In genomic region chr11:64186205-64187165, GRCh38 we compare ENCODE assay signal across 8 cellular contexts. TPM values are rescaled to one million over a fixed set of nuclear protein-coding genes. Genes with fewer than 3 reads are reported as not detected.
DNase-seq lines count a peak whose midpoint lies in the region; ATAC-seq, FAIRE-seq and TF ChIP-seq lines count a peak whose summit lies in the region.

No MANE protein-coding gene starts in this region.

- H3K27ac ChIP-seq in thoracic aorta, result peak overlapping the region; percentile 41 to 49

- H3K36me3 Mint-ChIP-seq in activated CD4-positive, alpha-beta memory T cell treated with anti-CD3 and anti-CD28 coated beads, Interleukin-2, amount 10 ng/mL, durations not matched to agents 7 days and 5 days (ENCODE audit: low read depth), result peaks cover 28% of the 10 kb centered on the region

- no peak for TF ChIP-seq CTCF in thoracic aorta (IDR thresholded peaks at IDR 0.05)

- POLR2A ChIA-PET in activated CD4-positive, alpha-beta memory T cell treated with anti-CD3 and anti-CD28 coated beads, Interleukin-2, amount 10 ng/mL, durations not matched to agents 7 days and 5 days (lab: Charles Lee), result interaction anchor here (0.6 to 15.6 kb wide), 33 partner anchors 11 to 1432 kb away, joined by 3 to 272 read pairs (median 5); partner anchors contain the start of genes BAD, DNAJC4, ESRRA and FERMT3

- no peaks in the 10 kb centered on the region for H3K9me3 ChIP-seq in thoracic aorta

- FAIRE-seq in frontal cortex (lab: Jason Lieb, UNC), result no peak

- CTCF ChIA-PET in activated CD4-positive, alpha-beta memory T cell treated with anti-CD3 and anti-CD28 coated beads, Interleukin-2, amount 10 ng/mL, durations not matched to agents 7 days and 5 days (lab: Charles Lee), result interaction anchor here (0.6 to 6.5 kb wide), 22 partner anchors 11 to 348 kb away, joined by 3 to 71 read pairs (median 4); partner anchors contain the start of genes CATSPERZ, ESRRA, FERMT3 and FKBP2

- H3K4me3 Mint-ChIP-seq in activated CD4-positive, alpha-beta memory T cell treated with anti-CD3 and anti-CD28 coated beads, Interleukin-2, amount 10 ng/mL, durations not matched to agents 7 days and 5 days, result no peak overlapping the region

- H3K27me3 Mint-ChIP-seq in activated CD4-positive, alpha-beta memory T cell treated with anti-CD3 and anti-CD28 coated beads, Interleukin-2, amount 10 ng/mL, durations not matched to agents 7 days and 5 days, result no peaks in the 10 kb centered on the region

- peaks cover 56% of the 10 kb centered on the region for H3K4me1 Mint-ChIP-seq in activated CD4-positive, alpha-beta memory T cell treated with anti-CD3 and anti-CD28 coated beads, Interleukin-2, amount 10 ng/mL, durations not matched to agents 7 days and 5 days

- H3K4me3 ChIP-seq in thoracic aorta, result no peak overlapping the region

- no peaks in the 10 kb centered on the region for H3K27me3 ChIP-seq in thoracic aorta (replicated peaks; ENCODE audit: insufficient read depth)

- peak; percentile 34 to 40 for DNase-seq in activated CD4-positive, alpha-beta T cell treated with anti-CD3 and anti-CD28 coated beads for 4 hours
- DNase-seq in activated CD4-positive, alpha-beta T cell treated with anti-CD3 and anti-CD28 coated beads for 1 hour, result no peak
- peak; percentile 67 for DNase-seq in activated CD4-positive, alpha-beta memory T cell treated with anti-CD3 and anti-CD28 coated beads, Interleukin-2, amount 10 ng/mL, durations not matched to agents 7 days and 5 days
- DNase-seq in iris pigment epithelial cell (ENCODE audit: low read depth), result peak; percentile 24
- DNase-seq in thoracic aorta (ENCODE audit: low spot score), result no peak
- no peak for DNase-seq in frontal cortex (ENCODE audit: low spot score in 2 of 2)
- DNase-seq in NCI-H2081 (lab: John Stamatoyannopoulos, UW), result no peak
- DNase-seq in DMS153 (lab: John Stamatoyannopoulos, UW), result no peak

- H3K27ac Mint-ChIP-seq in activated CD4-positive, alpha-beta memory T cell treated with anti-CD3 and anti-CD28 coated beads, Interleukin-2, amount 10 ng/mL, durations not matched to agents 7 days and 5 days, result peak overlapping the region; percentile 99

- peaks cover 11% of the 10 kb centered on the region for H3K36me3 ChIP-seq in thoracic aorta

- H3K4me1 ChIP-seq in thoracic aorta (ENCODE audit: control insufficient read depth in 1 of 2, low read depth in 2 of 2), result peaks cover 16 to 41% of the 10 kb centered on the region in 2 donors

- no peaks in the 10 kb centered on the region for H3K9me3 Mint-ChIP-seq in activated CD4-positive, alpha-beta memory T cell treated with anti-CD3 and anti-CD28 coated beads, Interleukin-2, amount 10 ng/mL, durations not matched to agents 7 days and 5 days

- no peak for ATAC-seq in thoracic aorta (ENCODE audit: insufficient number of reproducible peaks, low FRiP score, low read depth)

RNA-seq across cellular contexts. Expression of gene STIP1, which starts 0.5 kb away (rescaled TPM):
- total RNA-seq in activated CD4-positive, alpha-beta memory T cell treated with anti-CD3 and anti-CD28 coated beads, Interleukin-2, amount 10 ng/mL, durations not matched to agents 7 days and 5 days, result 100 to 1,000 TPM; 258 to 269 TPM
- total RNA-seq in thoracic aorta, result 10 to 100 TPM; 74.7 to 91.2 TPM
- 91.7 TPM for total RNA-seq in frontal cortex

RNA-seq across cellular contexts. Expression of gene FERMT3, which starts 20.0 kb away (rescaled TPM):
- 100 to 1,000 TPM; 195 to 199 TPM for total RNA-seq in activated CD4-positive, alpha-beta memory T cell treated with anti-CD3 and anti-CD28 coated beads, Interleukin-2, amount 10 ng/mL, durations not matched to agents 7 days and 5 days
- 10 to 100 TPM; 47.2 to 66.6 TPM for total RNA-seq in thoracic aorta
- total RNA-seq in frontal cortex, result 0.41 TPM

RNA-seq across cellular contexts. Expression of gene MACROD1, which starts 20.6 kb away (rescaled TPM):
- total RNA-seq in activated CD4-positive, alpha-beta memory T cell treated with anti-CD3 and anti-CD28 coated beads, Interleukin-2, amount 10 ng/mL, durations not matched to agents 7 days and 5 days, result 1 to 10 TPM; 8.8 to 9.1 TPM
- total RNA-seq in thoracic aorta (10 to 100 TPM; 15.8 to 17.6 TPM), frontal cortex (19.6 TPM)

RNA-seq across cellular contexts. Expression of gene TRPT1, which starts 39.5 kb away (rescaled TPM):
- 10 to 100 TPM; 34.7 to 35.3 TPM for total RNA-seq in activated CD4-positive, alpha-beta memory T cell treated with anti-CD3 and anti-CD28 coated beads, Interleukin-2, amount 10 ng/mL, durations not matched to agents 7 days and 5 days
- total RNA-seq in thoracic aorta, result 10 to 100 TPM; 67.2 to 95.3 TPM
- 10.6 TPM for total RNA-seq in frontal cortex

RNA-seq across cellular contexts. Expression of gene NUDT22, which starts 39.6 kb away (rescaled TPM):
- total RNA-seq in activated CD4-positive, alpha-beta memory T cell treated with anti-CD3 and anti-CD28 coated beads, Interleukin-2, amount 10 ng/mL, durations not matched to agents 7 days and 5 days, result 10 to 100 TPM; 84.8 to 90.6 TPM
- 10 to 100 TPM; 52.3 to 61.6 TPM for total RNA-seq in thoracic aorta
- total RNA-seq in frontal cortex, result 12.6 TPM

Comparison
In these comparisons a context has a peak if more than half of its experiments do, and no peak if none do; other contexts are left out.
1. DNase-seq: peak in activated CD4-positive, alpha-beta T cell treated with anti-CD3 and anti-CD28 coated beads for 4 hours (2 of 2), activated CD4-positive, alpha-beta memory T cell treated with anti-CD3 and anti-CD28 coated beads, Interleukin-2, amount 10 ng/mL, durations not matched to agents 7 days and 5 days (single experiment) and iris pigment epithelial cell (single experiment); none in activated CD4-positive, alpha-beta T cell treated with anti-CD3 and anti-CD28 coated beads for 1 hour (single experiment), thoracic aorta (single experiment), frontal cortex (0 of 2), NCI-H2081 (0 of 2) and DMS153 (single experiment).
2. RNA of gene FERMT3, which starts 20.0 kb away (total RNA-seq): 195 to 199 TPM in activated CD4-positive, alpha-beta memory T cell treated with anti-CD3 and anti-CD28 coated beads, Interleukin-2, amount 10 ng/mL, durations not matched to agents 7 days and 5 days and 47.2 to 66.6 TPM in thoracic aorta; 0.41 TPM in frontal cortex (single experiment); every median in the first group is over 10 times any median in the second.